Comparison of ENCODE assay signal across 17 cellular contexts in genomic region chr1:186076006-186076405, GRCh38.
"Had no signal": no experiment of that assay in that cellular context is flagged by ENCODE, and none has a peak within 500 bp of the region (broad histone marks: within the 10 kb centered on the region; RNA-seq: fewer than 3 reads in every experiment).

No MANE protein-coding gene starts in this region.

- H3K36me3 ChIP-seq: left ventricle myocardium inferior had no signal

- H3K27ac ChIP-seq: epithelial cell of prostate, left ventricle myocardium inferior, skin epidermis had no signal

- H3K4me3 ChIP-seq: left ventricle myocardium inferior, skin epidermis had no signal

- H3K4me1 ChIP-seq: left ventricle myocardium inferior had no signal

- ATAC-seq: natural killer cell treated with Interleukin-12 subunit alpha and Interleukin-12 subunit beta and Interleukin-15 and Interleukin-18, amount 100 ng/mL, for 72 hours had no signal

- H3K9me3 ChIP-seq: left ventricle myocardium inferior had no signal

- DNase-seq: activated CD4-positive, alpha-beta T cell treated with anti-CD3 and anti-CD28 coated beads, Interleukin-2, amount 50 U/mL, for 1 hour; activated CD4-positive, CD25-positive, alpha-beta regulatory T cell; activated CD8-positive, alpha-beta memory T cell treated with anti-CD3 and anti-CD28 coated beads for 24 hours; activated naive CD4-positive, alpha-beta T cell; dermis blood vessel endothelial cell; glutamatergic neuron; hypothalamus; kidney; left ventricle myocardium inferior; occipital lobe; stimulated activated CD4-positive, alpha-beta T cell treated with anti-CD3 and anti-CD28 coated beads, Interleukin-15, amount 100 ng/mL, for 24 hours; stimulated activated CD4-positive, alpha-beta T cell treated with anti-CD3 and anti-CD28 coated beads, Interleukin-4, amount 100 ng/mL, for 24 hours; stimulated activated naive CD4-positive, alpha-beta T cell treated with Interleukin-2 at 50 U/mL for 16 hours; substantia nigra had no signal
